ENCODE assay signal across 7 cellular contexts in genomic region chr18:48605408-48605845, GRCh38.
A peak's percentile ranks its signal among the peaks of the same experiment; 100 is the strongest.
DNase-seq lines count a peak whose midpoint lies in the region; ATAC-seq lines count a peak whose summit lies in the region.

No MANE protein-coding gene starts in this region.

- no peaks in the 10 kb centered on the region for H3K27me3 ChIP-seq in SJCRH30

- H3K36me3 ChIP-seq in SJCRH30 = no peaks in the 10 kb centered on the region

- no peak overlapping the region for H3K4me3 ChIP-seq in SJCRH30

- H3K4me1 ChIP-seq in SJCRH30 = peaks cover 28% of the 10 kb centered on the region

- no peaks in the 10 kb centered on the region for H3K9me3 ChIP-seq in SJCRH30 (replicated peaks)

- ATAC-seq in GM18511 (IDR thresholded peaks at IDR 0.05; ENCODE audit: unreplicated experiment) (peak; percentile 80), HG03460 (IDR thresholded peaks at IDR 0.05; ENCODE audit: unreplicated experiment) (peak; percentile 64), GM18867 (IDR thresholded peaks at IDR 0.05; ENCODE audit: unreplicated experiment) (no peak), GM21367 (IDR thresholded peaks at IDR 0.05; ENCODE audit: unreplicated experiment) (no peak)

- no peak overlapping the region for H3K27ac ChIP-seq in SJCRH30

- DNase-seq in SJCRH30 (peak; percentile 69 to 80), kidney tubule cell (ENCODE audit: low spot score) (peak; percentile 76), NCI-H526 treated with DMSO at 0.1 percent for 48 hours (lab: John Stamatoyannopoulos, UW) (no peak)

Comparison
In these comparisons a context has a peak if more than half of its experiments do, and no peak if none do; other contexts are left out.
1. ATAC-seq: peak in GM18511 (single experiment) and HG03460 (single experiment); none in GM18867 (single experiment) and GM21367 (single experiment).